ENCODE assay signal across 1 cellular context in genomic region chr3:195468391-195468776, GRCh38.
TF ChIP-seq lines count a peak whose summit lies in the region.

No MANE protein-coding gene starts in this region.

TF ChIP-seq in K562, 482 proteins besides CTCF, POLR2A, EP300 and RAD21:
- peak in 1 of 2 experiments; percentile 42; a peak in 1 of 3 replicates for TF ChIP-seq CBX3 (IDR thresholded peaks at IDR 0.05; ENCODE audit: borderline replicate concordance in 1 of 2, low read length in 2 of 2)
- TF ChIP-seq ZFP36 (IDR thresholded peaks at IDR 0.05; ENCODE audit: low read depth, low read length, partially characterized antibody) = peak; percentile 76
- TF ChIP-seq CREB3L1 (IDR thresholded peaks at IDR 0.05; ENCODE audit: borderline replicate concordance, low read depth) = no peak
- no peak for TF ChIP-seq ZFX (CRISPR knock-in tag; IDR thresholded peaks at IDR 0.05)
- 0 out of 2 replicates have a peak, but pooled peaks have one; percentile 65 for TF ChIP-seq CBX5 (IDR thresholded peaks at IDR 0.05; ENCODE audit: borderline replicate concordance, low read depth)
- TF ChIP-seq, protein P1, sequence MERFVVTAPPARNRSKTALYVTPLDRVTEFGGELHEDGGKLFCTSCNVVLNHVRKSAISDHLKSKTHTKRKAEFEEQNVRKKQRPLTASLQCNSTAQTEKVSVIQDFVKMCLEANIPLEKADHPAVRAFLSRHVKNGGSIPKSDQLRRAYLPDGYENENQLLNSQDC (CRISPR knock-in tag; IDR thresholded peaks at IDR 0.05) = no peak
- peak; percentile 35 for TF ChIP-seq ZNF280A (IDR thresholded peaks at IDR 0.05; ENCODE audit: low read depth, partially characterized antibody)
TF ChIP-seq in K562: peak in this region for 4.
